Comparison of ENCODE assay signal across 20 cellular contexts in the genomic region with DNA sequence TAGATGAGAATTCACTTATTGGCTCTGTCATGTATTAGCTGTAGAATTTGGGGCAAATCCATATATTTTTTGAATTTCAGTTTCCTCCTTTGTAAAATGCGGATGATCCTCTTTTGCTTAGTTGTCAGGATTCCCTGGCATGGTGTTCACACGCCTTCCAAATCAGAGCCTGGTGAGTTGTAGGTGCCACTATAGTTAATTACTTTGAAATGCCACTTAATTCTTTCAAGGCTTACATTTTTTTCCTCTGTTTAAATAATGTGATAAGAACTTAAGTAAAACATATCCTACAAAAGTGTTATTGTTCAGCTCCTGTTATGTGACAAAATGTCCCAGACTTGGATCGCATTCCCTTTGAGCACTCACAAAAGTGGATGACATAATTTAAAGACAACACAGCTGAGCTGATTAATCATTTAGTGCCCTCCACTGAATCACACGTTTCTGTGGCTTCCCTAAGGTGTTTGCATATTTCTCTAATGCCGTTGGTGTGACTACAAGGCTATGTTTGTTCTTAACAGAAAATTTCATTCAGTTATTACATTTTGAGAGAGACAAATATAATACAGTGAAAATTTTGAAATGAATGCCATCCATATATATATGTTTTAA.
DNase-seq lines count a peak whose midpoint lies in the region; ATAC-seq and TF ChIP-seq lines count a peak whose summit lies in the region.
"Had no signal": no experiment of that assay in that cellular context is flagged by ENCODE, and none has a peak within 500 bp of the region (broad histone marks: within the 10 kb centered on the region; RNA-seq: fewer than 3 reads in every experiment).

No MANE protein-coding gene starts in this region.

- no peaks in the 10 kb centered on the region for H3K9me3 ChIP-seq in GM23248 (ENCODE audit: low read depth)
- H3K9me3 ChIP-seq in upper lobe of right lung = no peaks in the 10 kb centered on the region
- H3K9me3 ChIP-seq: sigmoid colon, stomach had no signal

- no peaks in the 10 kb centered on the region for H3K79me2 ChIP-seq in GM23248 (ENCODE audit: insufficient read depth)

- intact Hi-C loops in upper lobe of right lung (cut with DNase I) = no loop called here

- H3K4me3 ChIP-seq in GM23248 (no peak overlapping the region), epithelial cell of proximal tubule (ENCODE audit: low read depth, low read length) (no peak overlapping the region), upper lobe of right lung (no peak overlapping the region)
- H3K4me3 ChIP-seq: sigmoid colon, stomach had no signal

- no peak overlapping the region for H3K27ac Mint-ChIP-seq in activated CD8-positive, alpha-beta memory T cell treated with anti-CD3 and anti-CD28 coated beads, Interleukin-2, amount 10 ng/mL, durations not matched to agents 7 days and 5 days
- H3K27ac Mint-ChIP-seq: activated CD4-positive, alpha-beta memory T cell treated with anti-CD3 and anti-CD28 coated beads for 36 hours; activated T-helper 17 cell treated with anti-CD3 and anti-CD28 coated beads, Interleukin-2, amount 50 U/mL, for 72 hours; CD8-positive, alpha-beta T cell; natural killer cell treated with Interleukin-12 subunit alpha and Interleukin-12 subunit beta and Interleukin-15 and Interleukin-18, amount 100 ng/mL, for 72 hours had no signal

- CTCF ChIA-PET in activated CD8-positive, alpha-beta memory T cell treated with anti-CD3 and anti-CD28 coated beads, Interleukin-2, amount 10 ng/mL, durations not matched to agents 7 days and 5 days (lab: Charles Lee) = no interaction called here

- no peaks in the 10 kb centered on the region for H3K36me3 ChIP-seq in GM23248 (ENCODE audit: low read depth)
- no peaks in the 10 kb centered on the region for H3K36me3 ChIP-seq in upper lobe of right lung
- H3K36me3 ChIP-seq: sigmoid colon, stomach had no signal

- no peaks in the 10 kb centered on the region for H3F3A ChIP-seq in GM23248 (ENCODE audit: insufficient read depth)

- WGBS in GM23248 (ENCODE audit: low coverage in 1 of 2, low lambda C conversion rate in 2 of 2, missing lambda C conversion rate in 2 of 2), 2 experiments = 16 to 25% methylated on average over 5 of the region's 5 CpGs

- H3K27me3 ChIP-seq in GM23248 (replicated peaks; ENCODE audit: insufficient read depth) (peaks cover 21% of the 10 kb centered on the region), upper lobe of right lung (no peaks in the 10 kb centered on the region)
- H3K27me3 ChIP-seq: sigmoid colon, stomach had no signal

- H3K9me3 Mint-ChIP-seq in activated CD8-positive, alpha-beta memory T cell treated with anti-CD3 and anti-CD28 coated beads, Interleukin-2, amount 10 ng/mL, durations not matched to agents 7 days and 5 days (ENCODE audit: low read depth) = peaks cover 2% of the 10 kb centered on the region

- TF ChIP-seq CTCF in epithelial cell of proximal tubule (conservative IDR thresholded peaks at IDR 0.05; ENCODE audit: low read depth, low read length) (no peak), upper lobe of right lung (IDR thresholded peaks at IDR 0.05) (no peak)

- ATAC-seq in upper lobe of right lung (peak; percentile 81), HG02798 (IDR thresholded peaks at IDR 0.05; ENCODE audit: poor library complexity, unreplicated experiment) (no peak), GM21528 (IDR thresholded peaks at IDR 0.05; ENCODE audit: low FRiP score, unreplicated experiment) (no peak)
- no peak for ATAC-seq in activated CD8-positive, alpha-beta memory T cell treated with anti-CD3 and anti-CD28 coated beads, Interleukin-2, amount 10 ng/mL, durations not matched to agents 7 days and 5 days
- ATAC-seq: activated T-helper 17 cell treated with anti-CD3 and anti-CD28 coated beads, Interleukin-2, amount 50 U/mL, for 72 hours; CD8-positive, alpha-beta T cell; left cardiac atrium; natural killer cell treated with Interleukin-12 subunit alpha and Interleukin-12 subunit beta and Interleukin-15 and Interleukin-18, amount 100 ng/mL, for 72 hours had no signal

- DNase-seq in GM23248 (peak; percentile 6), NCI-H526 (lab: John Stamatoyannopoulos, UW) (peak; percentile 57 to 64), epithelial cell of proximal tubule (ENCODE audit: low read depth) (peak; percentile 68), upper lobe of right lung (no peak)
- no peak for DNase-seq in activated CD8-positive, alpha-beta memory T cell treated with anti-CD3 and anti-CD28 coated beads, Interleukin-2, amount 10 ng/mL, durations not matched to agents 7 days and 5 days
- DNase-seq: activated CD4-positive, alpha-beta memory T cell treated with anti-CD3 and anti-CD28 coated beads for 36 hours; anterior cingulate cortex; CD8-positive, alpha-beta T cell; effector memory CD4-positive, alpha-beta T cell; HCEC 1CT; left cardiac atrium; NCI-H1417 treated with DMSO at 0.1 percent for 48 hours; NCI-H524; sigmoid colon; stomach; T1000 had no signal

- H3K9ac ChIP-seq in GM23248 = no peak overlapping the region

- no peaks in the 10 kb centered on the region for H4K20me1 ChIP-seq in GM23248 (ENCODE audit: insufficient read depth)

- H3K9me2 ChIP-seq in GM23248 (ENCODE audit: insufficient read depth) = no peaks in the 10 kb centered on the region

- no peaks in the 10 kb centered on the region for H3K36me3 Mint-ChIP-seq in activated CD8-positive, alpha-beta memory T cell treated with anti-CD3 and anti-CD28 coated beads, Interleukin-2, amount 10 ng/mL, durations not matched to agents 7 days and 5 days
- H3K36me3 Mint-ChIP-seq: activated CD4-positive, alpha-beta memory T cell treated with anti-CD3 and anti-CD28 coated beads for 36 hours; CD8-positive, alpha-beta T cell had no signal

- H3K27ac ChIP-seq in GM23248 (no peak overlapping the region), upper lobe of right lung (no peak overlapping the region)
- H3K27ac ChIP-seq: sigmoid colon, stomach had no signal

- no peak overlapping the region for H3K4me2 ChIP-seq in GM23248 (ENCODE audit: unreplicated experiment)

- H3K27me3 Mint-ChIP-seq in activated CD8-positive, alpha-beta memory T cell treated with anti-CD3 and anti-CD28 coated beads, Interleukin-2, amount 10 ng/mL, durations not matched to agents 7 days and 5 days = no peaks in the 10 kb centered on the region
- H3K27me3 Mint-ChIP-seq: activated CD4-positive, alpha-beta memory T cell treated with anti-CD3 and anti-CD28 coated beads for 36 hours; activated T-helper 17 cell treated with anti-CD3 and anti-CD28 coated beads, Interleukin-2, amount 50 U/mL, for 72 hours; natural killer cell treated with Interleukin-12 subunit alpha and Interleukin-12 subunit beta and Interleukin-15 and Interleukin-18, amount 100 ng/mL, for 72 hours had no signal

- H3K4me1 ChIP-seq in GM23248 (ENCODE audit: insufficient read depth) = no peaks in the 10 kb centered on the region
- no peaks in the 10 kb centered on the region for H3K4me1 ChIP-seq in upper lobe of right lung
- H3K4me1 ChIP-seq: sigmoid colon, stomach had no signal

- in situ Hi-C loops in GM23248 (cut with MboI) = no loop called here

- H3K4me3 Mint-ChIP-seq in activated CD8-positive, alpha-beta memory T cell treated with anti-CD3 and anti-CD28 coated beads, Interleukin-2, amount 10 ng/mL, durations not matched to agents 7 days and 5 days = no peak overlapping the region
- H3K4me3 Mint-ChIP-seq: activated CD4-positive, alpha-beta memory T cell treated with anti-CD3 and anti-CD28 coated beads for 36 hours; activated T-helper 17 cell treated with anti-CD3 and anti-CD28 coated beads, Interleukin-2, amount 50 U/mL, for 72 hours; CD8-positive, alpha-beta T cell; natural killer cell treated with Interleukin-12 subunit alpha and Interleukin-12 subunit beta and Interleukin-15 and Interleukin-18, amount 100 ng/mL, for 72 hours had no signal

- no peaks in the 10 kb centered on the region for H3K4me1 Mint-ChIP-seq in activated CD8-positive, alpha-beta memory T cell treated with anti-CD3 and anti-CD28 coated beads, Interleukin-2, amount 10 ng/mL, durations not matched to agents 7 days and 5 days
- H3K4me1 Mint-ChIP-seq: activated T-helper 17 cell treated with anti-CD3 and anti-CD28 coated beads, Interleukin-2, amount 50 U/mL, for 72 hours had no signal

- H2AFZ ChIP-seq in GM23248 = no peak overlapping the region

Comparison
In these comparisons a context has a peak if more than half of its experiments do, and no peak if none do; other contexts are left out.
1. DNase-seq: peak in GM23248 (single experiment), NCI-H526 (2 of 2) and epithelial cell of proximal tubule (single experiment); none in upper lobe of right lung (single experiment) and activated CD8-positive, alpha-beta memory T cell treated with anti-CD3 and anti-CD28 coated beads, Interleukin-2, amount 10 ng/mL, durations not matched to agents 7 days and 5 days (single experiment).